ENCODE assay signal across 8 cellular contexts in the genomic region with DNA sequence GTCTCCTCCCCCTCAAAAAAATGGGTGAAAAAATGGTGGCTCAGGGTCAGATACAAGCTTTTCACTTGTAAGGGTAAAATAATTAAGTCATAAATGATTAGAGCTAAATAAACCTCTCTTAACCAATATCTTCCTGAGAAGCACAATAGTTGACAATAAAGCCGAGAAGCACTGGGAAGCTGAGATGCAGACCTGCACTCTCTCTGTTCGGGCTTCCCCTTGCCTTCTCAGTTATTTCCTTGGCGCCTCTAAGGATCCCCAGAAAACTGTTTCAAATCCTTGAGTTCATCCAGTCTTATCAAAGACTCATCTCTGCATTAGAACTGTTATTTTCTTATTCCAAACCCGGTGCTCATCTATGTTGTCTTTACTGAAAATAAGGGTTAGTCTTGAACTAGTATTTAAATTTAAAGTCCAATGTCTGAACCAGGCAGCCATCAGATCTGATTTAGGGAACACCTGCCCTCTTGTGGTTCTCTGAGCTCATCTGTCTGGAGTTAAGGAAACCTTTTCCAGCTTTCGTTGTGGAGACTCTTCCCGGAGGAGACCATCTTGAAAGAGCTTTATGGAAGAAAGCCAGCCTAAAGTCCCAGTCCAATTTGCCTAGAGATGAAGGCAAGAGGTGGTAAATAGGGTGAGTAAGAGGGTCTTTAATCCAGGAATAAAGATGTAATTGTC.
DNase-seq lines count a peak whose midpoint lies in the region; ATAC-seq, FAIRE-seq and TF ChIP-seq lines count a peak whose summit lies in the region.

No MANE protein-coding gene starts in this region.

- no peaks in the 10 kb centered on the region for H3K9me3 ChIP-seq in neural cell (ENCODE audit: low read length)

- H3K9ac ChIP-seq in neural cell (ENCODE audit: low read length) = no peak overlapping the region

- H3K4me3 ChIP-seq in cardiac fibroblast (replicated peaks in 1 of 2; ENCODE audit: low read depth in 2 of 2, low read length in 2 of 2) = no peak overlapping the region
- no peak overlapping the region for H3K4me3 ChIP-seq in neural cell (ENCODE audit: low read length)

- no peak for TF ChIP-seq EP300 in neural cell (conservative IDR thresholded peaks at IDR 0.05; ENCODE audit: poor library complexity, severe bottlenecking)

- no peak overlapping the region for H2AFZ ChIP-seq in neural cell (ENCODE audit: low read depth, low read length)

- H3K27me3 Mint-ChIP-seq in Calu3 (ENCODE audit: unreplicated experiment) = peaks cover 12% of the 10 kb centered on the region

- TF ChIP-seq RAD21 in neural cell (conservative IDR thresholded peaks at IDR 0.05) = peak; percentile 73

- no peak overlapping the region for H3K4me3 Mint-ChIP-seq in Calu3 (ENCODE audit: low read depth, unreplicated experiment)

- peaks cover 3% of the 10 kb centered on the region for H3F3A ChIP-seq in neural cell (ENCODE audit: insufficient read depth, low read length, poor library complexity, severe bottlenecking)

- no peaks in the 10 kb centered on the region for H3K9me2 ChIP-seq in neural cell (ENCODE audit: insufficient read depth, low read length)

- H3K9me3 Mint-ChIP-seq in Calu3 (ENCODE audit: low read depth, unreplicated experiment) = peaks cover 6% of the 10 kb centered on the region

- CTCF ChIA-PET in Calu3 (lab: Charles Lee) = interaction anchor here (1.0 to 2.8 kb wide), 3 partner anchors 145 to 945 kb away, joined by 7 to 31 read pairs (median 9); no protein-coding TSS in a partner anchor

- intact Hi-C loops in Calu3 (cut with micrococcal nuclease; ENCODE audit: unreplicated experiment) = loop anchor here (1.0 to 5.0 kb wide), 2 partner anchors 888 to 938 kb away; no protein-coding TSS in a partner anchor

- no peak overlapping the region for H3K27ac Mint-ChIP-seq in Calu3 (ENCODE audit: unreplicated experiment)

- TF ChIP-seq CTCF in D721Med (IDR thresholded peaks at IDR 0.05; ENCODE audit: insufficient read depth, missing control alignments) (peak; percentile 76), cardiac fibroblast (IDR thresholded peaks at IDR 0.05; ENCODE audit: low read depth, low read length) (peak; percentile 17), neural cell (IDR thresholded peaks at IDR 0.05; ENCODE audit: poor library complexity, severe bottlenecking) (peak; percentile 66), Calu3 (IDR thresholded peaks at IDR 0.05; ENCODE audit: unreplicated experiment) (no peak)

- DNase-seq in D721Med (ENCODE audit: insufficient read length, low spot score) (no peak), NCI-H146 treated with DMSO at 0.1 percent for 48 hours (lab: John Stamatoyannopoulos, UW; ENCODE audit: unreplicated experiment) (peak; percentile 3), cardiac fibroblast (ENCODE audit: low read depth in 2 of 2) (peak; percentile 17 to 43), dermis blood vessel endothelial cell (no peak), Calu3 (no peak), NCI-H2196 treated with DMSO at 0.1 percent for 48 hours (lab: John Stamatoyannopoulos, UW; ENCODE audit: unreplicated experiment) (no peak)

- H3K36me3 ChIP-seq in neural cell (ENCODE audit: insufficient read depth, low read length) = no peaks in the 10 kb centered on the region

- H3K4me1 Mint-ChIP-seq in Calu3 (ENCODE audit: low read depth, unreplicated experiment) = no peaks in the 10 kb centered on the region

- no peaks in the 10 kb centered on the region for H3K36me3 Mint-ChIP-seq in Calu3 (ENCODE audit: insufficient read depth, unreplicated experiment)

- no peak overlapping the region for H3K4me2 ChIP-seq in neural cell (ENCODE audit: low read length)

- no peak for FAIRE-seq in D721Med (lab: Jason Lieb, UNC)

- no peaks in the 10 kb centered on the region for H3K27me3 ChIP-seq in neural cell (ENCODE audit: insufficient read depth, low read depth, low read length)

- ATAC-seq in GM19455 (IDR thresholded peaks at IDR 0.05; ENCODE audit: unreplicated experiment) = no peak

- no peaks in the 10 kb centered on the region for H4K20me1 ChIP-seq in neural cell (ENCODE audit: insufficient read depth)

- H3K79me2 ChIP-seq in neural cell (replicated peaks; ENCODE audit: insufficient read depth, low read length) = no peaks in the 10 kb centered on the region

- BruUV-seq in Calu3 (replicated peaks; lab: Mats Ljungman, UMichigan) = no TSS peak

- no peak overlapping the region for H3K27ac ChIP-seq in neural cell (ENCODE audit: low read length)

TF ChIP-seq in neural cell, 6 proteins besides CTCF, POLR2A, EP300 and RAD21:
- TF ChIP-seq SMC3 (conservative IDR thresholded peaks at IDR 0.05; ENCODE audit: poor library complexity) = peak; percentile 77
- TF ChIP-seq MXI1 (conservative IDR thresholded peaks at IDR 0.05; ENCODE audit: poor library complexity, severe bottlenecking) = no peak

Comparison
In these comparisons a context has a peak if more than half of its experiments do, and no peak if none do; other contexts are left out.
1. DNase-seq: peak in NCI-H146 treated with DMSO at 0.1 percent for 48 hours (single experiment) and cardiac fibroblast (2 of 2); none in D721Med (single experiment), dermis blood vessel endothelial cell (single experiment), Calu3 (single experiment) and NCI-H2196 treated with DMSO at 0.1 percent for 48 hours (single experiment).